1 cellular context compared by ENCODE assay signal in the genomic region with DNA sequence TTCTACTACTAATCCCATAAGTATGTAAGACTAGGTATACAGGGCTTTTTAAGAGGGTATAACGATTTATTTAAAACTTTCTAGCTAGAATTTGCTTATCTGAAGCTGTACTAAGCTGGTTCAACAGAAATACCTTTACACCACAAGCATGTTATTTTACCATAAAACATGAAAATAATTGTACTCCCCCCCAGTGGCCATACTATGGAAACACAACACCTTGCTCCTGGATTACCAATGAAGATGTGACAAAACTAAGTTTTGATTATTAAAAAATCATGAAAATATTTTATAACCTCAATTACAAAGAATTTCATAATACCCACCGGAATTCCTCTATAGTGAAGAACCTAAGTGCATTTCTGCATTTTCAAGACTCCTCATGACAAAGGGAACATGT.
TF ChIP-seq lines count a peak whose summit lies in the region.

No MANE protein-coding gene starts in this region.

TF ChIP-seq in K562, 482 proteins besides CTCF, POLR2A, EP300 and RAD21 (continues in another document):
- TF ChIP-seq ZNF436 (CRISPR knock-in tag; IDR thresholded peaks at IDR 0.05): 0 out of 2 replicates have a peak, but pooled peaks have one; percentile 21
- TF ChIP-seq RBM22 (IDR thresholded peaks at IDR 0.05; ENCODE audit: low read depth, low read length, poor library complexity, severe bottlenecking): no peak
- no peak for TF ChIP-seq SLC30A9 (CRISPR knock-in tag; IDR thresholded peaks at IDR 0.05)
- TF ChIP-seq EWSR1 (IDR thresholded peaks at IDR 0.05; ENCODE audit: borderline replicate concordance, low read depth, partially characterized antibody): no peak
- TF ChIP-seq, protein P1, sequence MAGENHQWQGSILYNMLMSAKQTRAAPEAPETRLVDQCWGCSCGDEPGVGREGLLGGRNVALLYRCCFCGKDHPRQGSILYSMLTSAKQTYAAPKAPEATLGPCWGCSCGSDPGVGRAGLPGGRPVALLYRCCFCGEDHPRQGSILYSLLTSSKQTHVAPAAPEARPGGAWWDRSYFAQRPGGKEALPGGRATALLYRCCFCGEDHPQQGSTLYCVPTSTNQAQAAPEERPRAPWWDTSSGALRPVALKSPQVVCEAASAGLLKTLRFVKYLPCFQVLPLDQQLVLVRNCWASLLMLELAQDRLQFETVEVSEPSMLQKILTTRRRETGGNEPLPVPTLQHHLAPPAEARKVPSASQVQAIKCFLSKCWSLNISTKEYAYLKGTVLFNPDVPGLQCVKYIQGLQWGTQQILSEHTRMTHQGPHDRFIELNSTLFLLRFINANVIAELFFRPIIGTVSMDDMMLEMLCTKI (IDR thresholded peaks at IDR 0.05; ENCODE audit: partially characterized antibody): no peak
- no peak for TF ChIP-seq AFF1 (IDR thresholded peaks at IDR 0.05; ENCODE audit: low read depth in 1 of 2, partially characterized antibody in 2 of 2)
- no peak for TF ChIP-seq MIER1 (IDR thresholded peaks at IDR 0.05; ENCODE audit: low read depth)
- 0 out of 2 replicates have a peak, but pooled peaks have one; percentile 14 for TF ChIP-seq KLF6 (CRISPR knock-in tag; IDR thresholded peaks at IDR 0.05; ENCODE audit: borderline replicate concordance)
- no peak for TF ChIP-seq HMG20A (CRISPR knock-in tag; conservative IDR thresholded peaks at IDR 0.05)
- TF ChIP-seq, protein P2, sequence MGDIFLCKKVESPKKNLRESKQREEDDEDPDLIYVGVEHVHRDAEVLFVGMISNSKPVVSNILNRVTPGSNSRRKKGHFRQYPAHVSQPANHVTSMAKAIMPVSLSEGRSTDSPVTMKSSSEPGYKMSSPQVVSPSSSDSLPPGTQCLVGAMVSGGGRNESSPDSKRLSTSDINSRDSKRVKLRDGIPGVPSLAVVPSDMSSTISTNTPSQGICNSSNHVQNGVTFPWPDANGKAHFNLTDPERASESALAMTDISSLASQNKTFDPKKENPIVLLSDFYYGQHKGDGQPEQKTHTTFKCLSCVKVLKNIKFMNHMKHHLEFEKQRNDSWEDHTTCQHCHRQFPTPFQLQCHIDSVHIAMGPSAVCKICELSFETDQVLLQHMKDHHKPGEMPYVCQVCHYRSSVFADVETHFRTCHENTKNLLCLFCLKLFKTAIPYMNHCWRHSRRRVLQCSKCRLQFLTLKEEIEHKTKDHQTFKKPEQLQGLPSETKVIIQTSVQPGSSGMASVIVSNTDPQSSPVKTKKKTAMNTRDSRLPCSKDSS (IDR thresholded peaks at IDR 0.05; ENCODE audit: low read depth, partially characterized antibody): no peak
- no peak for TF ChIP-seq C11orf30 (IDR thresholded peaks at IDR 0.05; ENCODE audit: low read depth)
- 0 out of 2 replicates have a peak, but pooled peaks have one; percentile 8 for TF ChIP-seq CXXC5 (CRISPR knock-in tag; IDR thresholded peaks at IDR 0.05)
- no peak for TF ChIP-seq ZBTB33 (CRISPR knock-in tag; IDR thresholded peaks at IDR 0.05)
- TF ChIP-seq, protein P3, sequence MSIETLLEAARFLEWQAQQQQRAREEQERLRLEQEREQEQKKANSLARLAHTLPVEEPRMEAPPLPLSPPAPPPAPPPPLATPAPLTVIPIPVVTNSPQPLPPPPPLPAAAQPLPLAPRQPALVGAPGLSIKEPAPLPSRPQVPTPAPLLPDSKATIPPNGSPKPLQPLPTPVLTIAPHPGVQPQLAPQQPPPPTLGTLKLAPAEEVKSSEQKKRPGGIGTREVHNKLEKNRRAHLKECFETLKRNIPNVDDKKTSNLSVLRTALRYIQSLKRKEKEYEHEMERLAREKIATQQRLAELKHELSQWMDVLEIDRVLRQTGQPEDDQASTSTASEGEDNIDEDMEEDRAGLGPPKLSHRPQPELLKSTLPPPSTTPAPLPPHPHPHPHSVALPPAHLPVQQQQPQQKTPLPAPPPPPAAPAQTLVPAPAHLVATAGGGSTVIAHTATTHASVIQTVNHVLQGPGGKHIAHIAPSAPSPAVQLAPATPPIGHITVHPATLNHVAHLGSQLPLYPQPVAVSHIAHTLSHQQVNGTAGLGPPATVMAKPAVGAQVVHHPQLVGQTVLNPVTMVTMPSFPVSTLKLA (conservative IDR thresholded peaks at IDR 0.05): 0 out of 4 replicates have a peak, but pooled peaks of 1 of the 2 experiments have one; percentile 11
- TF ChIP-seq ARID3A (IDR thresholded peaks at IDR 0.05; ENCODE audit: borderline replicate concordance, low read depth, low read length): 0 out of 2 replicates have a peak, but pooled peaks have one; percentile 38
- TF ChIP-seq MXD1 (CRISPR knock-in tag; IDR thresholded peaks at IDR 0.05; ENCODE audit: borderline replicate concordance, poor library complexity, severe bottlenecking): no peak
- peak; percentile 13; the same call in 1 of the 2 replicates for TF ChIP-seq ZNF592 (IDR thresholded peaks at IDR 0.05)
- TF ChIP-seq CEBPG (CRISPR knock-in tag; IDR thresholded peaks at IDR 0.05): no peak
- TF ChIP-seq CEBPG (tag; conservative IDR thresholded peaks at IDR 0.05 in 1 of 2, IDR thresholded peaks at IDR 0.05 in 1 of 2): 0 out of 4 replicates have a peak, but pooled peaks of 1 of the 2 experiments have one; percentile 10
- TF ChIP-seq CBFA2T2 (conservative IDR thresholded peaks at IDR 0.05): no peak
- TF ChIP-seq HNRNPH1 (optimal IDR thresholded peaks at IDR 0.05; ENCODE audit: low read depth, low read length): no peak
- peak; percentile 68 for TF ChIP-seq RBM25 (IDR thresholded peaks at IDR 0.05; ENCODE audit: low read depth, low read length, severe bottlenecking)
- no peak for TF ChIP-seq E2F6 (IDR thresholded peaks at IDR 0.05; ENCODE audit: borderline replicate concordance in 1 of 2, extremely low read depth in 1 of 2, insufficient read depth in 1 of 2, insufficient read length in 1 of 2, low read depth in 1 of 2, low read length in 1 of 2, poor library complexity in 1 of 2, severe bottlenecking in 1 of 2)
- TF ChIP-seq RHOXF2B (CRISPR knock-in tag; conservative IDR thresholded peaks at IDR 0.05): no peak
- TF ChIP-seq, protein P4, sequence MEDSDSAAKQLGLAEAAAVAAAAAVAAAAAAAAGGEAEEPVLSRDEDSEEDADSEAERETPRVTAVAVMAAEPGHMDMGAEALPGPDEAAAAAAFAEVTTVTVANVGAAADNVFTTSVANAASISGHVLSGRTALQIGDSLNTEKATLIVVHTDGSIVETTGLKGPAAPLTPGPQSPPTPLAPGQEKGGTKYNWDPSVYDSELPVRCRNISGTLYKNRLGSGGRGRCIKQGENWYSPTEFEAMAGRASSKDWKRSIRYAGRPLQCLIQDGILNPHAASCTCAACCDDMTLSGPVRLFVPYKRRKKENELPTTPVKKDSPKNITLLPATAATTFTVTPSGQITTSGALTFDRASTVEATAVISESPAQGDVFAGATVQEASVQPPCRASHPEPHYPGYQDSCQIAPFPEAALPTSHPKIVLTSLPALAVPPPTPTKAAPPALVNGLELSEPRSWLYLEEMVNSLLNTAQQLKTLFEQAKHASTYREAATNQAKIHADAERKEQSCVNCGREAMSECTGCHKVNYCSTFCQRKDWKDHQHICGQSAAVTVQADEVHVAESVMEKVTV (CRISPR knock-in tag; IDR thresholded peaks at IDR 0.05): peak; percentile 48; the same call in 1 of the 2 replicates
- TF ChIP-seq CHAMP1 (IDR thresholded peaks at IDR 0.05): peak; percentile 29; the same call in 1 of the 2 replicates
